In genomic region chr5:58187473-58188286, GRCh38 we compare ENCODE assay signal across 17 cellular contexts.
A peak's percentile ranks its signal among the peaks of the same experiment; 100 is the strongest.
DNase-seq lines count a peak whose midpoint lies in the region; ATAC-seq, FAIRE-seq and TF ChIP-seq lines count a peak whose summit lies in the region.
"Had no signal": no experiment of that assay in that cellular context is flagged by ENCODE, and none has a peak within 500 bp of the region (broad histone marks: within the 10 kb centered on the region; RNA-seq: fewer than 3 reads in every experiment).

No MANE protein-coding gene starts in this region.

- H3K79me2 ChIP-seq in PC-9 (ENCODE audit: low read depth) (no peaks in the 10 kb centered on the region), fibroblast of lung (ENCODE audit: control insufficient read depth, insufficient read depth, low read length) (no peaks in the 10 kb centered on the region), neural cell (replicated peaks; ENCODE audit: insufficient read depth, low read length) (no peaks in the 10 kb centered on the region)

- H3K9ac ChIP-seq in fibroblast of lung (ENCODE audit: insufficient read depth, low read length) (no peak overlapping the region), neural cell (ENCODE audit: low read length) (no peak overlapping the region)

- H3K27me3 ChIP-seq in PC-9 (ENCODE audit: insufficient read depth, low read depth) = no peaks in the 10 kb centered on the region
- H3K27me3 ChIP-seq in fibroblast of lung (ENCODE audit: control insufficient read depth, insufficient read depth, low read length) = no peaks in the 10 kb centered on the region
- no peaks in the 10 kb centered on the region for H3K27me3 ChIP-seq in neural cell (ENCODE audit: insufficient read depth, low read depth, low read length)
- H3K27me3 ChIP-seq in lower lobe of right lung (ENCODE audit: low read depth) = no peaks in the 10 kb centered on the region
- H3K27me3 ChIP-seq in BE2C = no peaks in the 10 kb centered on the region
- H3K27me3 ChIP-seq: neutrophil, thyroid gland had no signal

- TF ChIP-seq CTCF in A549 (IDR thresholded peaks at IDR 0.05) (no peak), PC-9 (conservative IDR thresholded peaks at IDR 0.05) (no peak), fibroblast of lung (conservative IDR thresholded peaks at IDR 0.05 in 1 of 2, IDR thresholded peaks at IDR 0.05 in 1 of 2; ENCODE audit: low read depth in 1 of 2, low read length in 2 of 2) (no peak), neural cell (IDR thresholded peaks at IDR 0.05; ENCODE audit: poor library complexity, severe bottlenecking) (no peak), lower lobe of right lung (IDR thresholded peaks at IDR 0.05) (no peak), BE2C (IDR thresholded peaks at IDR 0.05; ENCODE audit: low read depth, low read length) (no peak)

- FAIRE-seq in A549 (lab: Jason Lieb, UNC) = peak; percentile 84

- no peaks in the 10 kb centered on the region for H4K20me1 ChIP-seq in PC-9 (ENCODE audit: insufficient read depth)
- H4K20me1 ChIP-seq in fibroblast of lung (ENCODE audit: control insufficient read depth, extremely low read depth, insufficient read depth, low read length) = no peaks in the 10 kb centered on the region
- H4K20me1 ChIP-seq in neural cell (ENCODE audit: insufficient read depth) = no peaks in the 10 kb centered on the region

- peaks cover 91% of the 10 kb centered on the region for H3K4me1 ChIP-seq in A549
- H3K4me1 ChIP-seq in PC-9 (replicated peaks; ENCODE audit: insufficient read depth) = peaks cover 80% of the 10 kb centered on the region
- H3K4me1 ChIP-seq in fibroblast of lung (ENCODE audit: control insufficient read depth, extremely low read depth, insufficient read depth, low read length) = peaks cover 9% of the 10 kb centered on the region
- no peaks in the 10 kb centered on the region for H3K4me1 ChIP-seq in lower lobe of right lung
- H3K4me1 ChIP-seq in BE2C = peaks cover 9% of the 10 kb centered on the region

- H2AFZ ChIP-seq in PC-9 (0 out of 2 replicates have a peak overlapping the region, but pooled peaks have one; percentile 14), fibroblast of lung (ENCODE audit: low read length) (no peak overlapping the region), neural cell (ENCODE audit: low read depth, low read length) (no peak overlapping the region)

- H3F3A ChIP-seq in PC-9 (ENCODE audit: insufficient read depth, low read depth) (peaks cover 28% of the 10 kb centered on the region), neural cell (ENCODE audit: insufficient read depth, low read length, poor library complexity, severe bottlenecking) (no peaks in the 10 kb centered on the region)

- no peak for TF ChIP-seq EP300 in A549 (IDR thresholded peaks at IDR 0.05)
- TF ChIP-seq EP300 in neural cell (conservative IDR thresholded peaks at IDR 0.05; ENCODE audit: poor library complexity, severe bottlenecking) = no peak

- POLR2A ChIA-PET in A549 (lab: Yijun Ruan, JAX) = interaction anchor here (0.9 to 3.8 kb wide), 9 partner anchors 54 to 408 kb away, joined by 3 to 58 read pairs (median 6); partner anchors contain the start of gene PLK2
- POLR2A ChIA-PET in PC-9 (lab: Charles Lee; ENCODE audit: unreplicated experiment) = interaction anchor here (0.5 to 2.6 kb wide), 14 partner anchors 11 to 605 kb away, joined by 3 to 43 read pairs (median 6); no protein-coding TSS in a partner anchor

- no peak overlapping the region for H3K4me3 ChIP-seq in A549
- peak overlapping the region; percentile 1; the same call in 1 of the 2 replicates for H3K4me3 ChIP-seq in PC-9
- no peak overlapping the region for H3K4me3 ChIP-seq in fibroblast of lung (replicated peaks in 1 of 4; ENCODE audit: control extremely low read depth in 1 of 4, insufficient read depth in 1 of 4, low read depth in 3 of 4, low read length in 4 of 4)
- H3K4me3 ChIP-seq in neural cell (ENCODE audit: low read length) = no peak overlapping the region
- no peak overlapping the region for H3K4me3 ChIP-seq in lower lobe of right lung
- H3K4me3 ChIP-seq in BE2C (ENCODE audit: low read depth, low read length) = no peak overlapping the region
- H3K4me3 ChIP-seq: thyroid gland had no signal

- CTCF ChIA-PET in A549 (lab: Yijun Ruan, JAX) (interaction anchor here (0.7 to 2.9 kb wide), 20 partner anchors 13 to 884 kb away, joined by 3 to 25 read pairs (median 5); partner anchors contain the start of gene PLK2), PC-9 (lab: Charles Lee) (interaction anchor here (0.6 to 2.0 kb wide), 5 partner anchors 14 to 408 kb away, joined by 3 to 7 read pairs (median 3); no protein-coding TSS in a partner anchor)

- intact Hi-C loops in PC-9 (cut with micrococcal nuclease; ENCODE audit: unreplicated experiment) (loop anchor here (1.0 to 5.0 kb wide), 15 partner anchors 52 to 889 kb away; no protein-coding TSS in a partner anchor), lower lobe of right lung (cut with DNase I) (no loop called here)

- H3K27ac ChIP-seq in A549 = peak overlapping the region; percentile 91 to 97
- peak overlapping the region; percentile 94 for H3K27ac ChIP-seq in PC-9
- no peak overlapping the region for H3K27ac ChIP-seq in fibroblast of lung (ENCODE audit: insufficient read depth, low read length)
- peak overlapping the region; percentile 33 for H3K27ac ChIP-seq in neural cell (ENCODE audit: low read length)
- no peak overlapping the region for H3K27ac ChIP-seq in lower lobe of right lung
- H3K27ac ChIP-seq: neutrophil had no signal

- H3K4me2 ChIP-seq in A549 = peak overlapping the region; percentile 69
- H3K4me2 ChIP-seq in PC-9 = peak overlapping the region; percentile 57
- H3K4me2 ChIP-seq in fibroblast of lung (ENCODE audit: extremely low read depth, insufficient read depth, low read length) = peak overlapping the region; percentile 65
- no peak overlapping the region for H3K4me2 ChIP-seq in neural cell (ENCODE audit: low read length)

- H3K9me2 ChIP-seq in PC-9 (ENCODE audit: insufficient read depth) (no peaks in the 10 kb centered on the region), neural cell (ENCODE audit: insufficient read depth, low read length) (no peaks in the 10 kb centered on the region)

- 3% methylated on average over 2 of the region's 2 CpGs for WGBS in A549 (ENCODE audit: missing lambda C conversion rate)

- DNase-seq in A549 (ENCODE audit: low read depth in 1 of 2, low spot score in 1 of 2) = peak in 1 of 2 experiments; percentile 52
- peak in 1 of 2 experiments; percentile 41 for DNase-seq in PC-9
- DNase-seq in fibroblast of lung (ENCODE audit: low read depth in 2 of 2) = no peak
- DNase-seq in lower lobe of right lung = no peak
- no peak for DNase-seq in BE2C
- DNase-seq in T-helper 9 cell = no peak
- no peak for DNase-seq in dedifferentiated amniotic fluid mesenchymal stem cell (ENCODE audit: extremely low spot score)
- DNase-seq: activated CD4-positive, alpha-beta T cell treated with anti-CD3 and anti-CD28 coated beads for 48 hours; effector memory CD8-positive, alpha-beta T cell; NCI-H187 treated with DMSO at 0.1 percent for 48 hours; SHP77; stimulated activated CD4-positive, alpha-beta T cell treated with anti-CD3 and anti-CD28 coated beads, Interleukin-4, amount 100 ng/mL, for 24 hours; stimulated activated naive CD8-positive, alpha-beta T cell treated with anti-CD3 and anti-CD28 coated beads, Interleukin-15, Interleukin-2, amounts not matched to agents 100 U/mL and 50 U/mL, for 24 hours had no signal

- ATAC-seq in A549 (peak; percentile 51 to 66; a peak in 5 of 6 replicates), lower lobe of right lung (no peak)
- ATAC-seq: activated naive CD4-positive, alpha-beta T cell treated with anti-CD3 and anti-CD28 coated beads, Interleukin-2, amount 50 U/mL, for 72 hours; effector memory CD8-positive, alpha-beta T cell; stimulated activated naive CD8-positive, alpha-beta T cell treated with anti-CD3 and anti-CD28 coated beads, Interleukin-15, Interleukin-2, amounts not matched to agents 100 U/mL and 50 U/mL, for 24 hours had no signal

- peaks cover 13% of the 10 kb centered on the region; the same call in 1 of the 2 replicates for H3K36me3 ChIP-seq in PC-9 (ENCODE audit: low read depth)
- no peaks in the 10 kb centered on the region for H3K36me3 ChIP-seq in fibroblast of lung (ENCODE audit: control insufficient read depth, insufficient read depth, low read length)
- no peaks in the 10 kb centered on the region for H3K36me3 ChIP-seq in neural cell (ENCODE audit: insufficient read depth, low read length)
- H3K36me3 ChIP-seq in lower lobe of right lung = no peaks in the 10 kb centered on the region
- no peaks in the 10 kb centered on the region for H3K36me3 ChIP-seq in BE2C
- H3K36me3 ChIP-seq: neutrophil, thyroid gland had no signal

- TSS peak; percentile 85 for BruUV-seq in PC-9 (replicated peaks; lab: Mats Ljungman, UMichigan)

- TF ChIP-seq RAD21 in A549 (conservative IDR thresholded peaks at IDR 0.05 in 1 of 2, IDR thresholded peaks at IDR 0.05 in 1 of 2) (no peak), neural cell (conservative IDR thresholded peaks at IDR 0.05) (no peak)

- TF ChIP-seq POLR2A in A549 (IDR thresholded peaks at IDR 0.05; ENCODE audit: low read length) = no peak

- H3K9me3 ChIP-seq in A549 = no peaks in the 10 kb centered on the region
- peaks cover 16% of the 10 kb centered on the region for H3K9me3 ChIP-seq in PC-9 (ENCODE audit: insufficient read depth, low read depth)
- H3K9me3 ChIP-seq in fibroblast of lung (ENCODE audit: control insufficient read depth, insufficient read depth, low read depth, low read length) = no peaks in the 10 kb centered on the region
- H3K9me3 ChIP-seq in neural cell (ENCODE audit: low read length) = no peaks in the 10 kb centered on the region
- no peaks in the 10 kb centered on the region for H3K9me3 ChIP-seq in lower lobe of right lung
- no peaks in the 10 kb centered on the region for H3K9me3 ChIP-seq in BE2C
- H3K9me3 ChIP-seq: neutrophil, thyroid gland had no signal

TF ChIP-seq in A549, 52 proteins besides CTCF, POLR2A, EP300 and RAD21:
- TF ChIP-seq ZSCAN20 (CRISPR knock-in tag; IDR thresholded peaks at IDR 0.05) (no peak), GATA3 (IDR thresholded peaks at IDR 0.05; ENCODE audit: borderline replicate concordance) (peak; percentile 37; the same call in 1 of the 2 replicates), HOXB5 (CRISPR knock-in tag; IDR thresholded peaks at IDR 0.05) (peak; percentile 16; the same call in 1 of the 2 replicates), HOXB13 (CRISPR knock-in tag; IDR thresholded peaks at IDR 0.05; ENCODE audit: low read depth) (0 out of 2 replicates have a peak, but pooled peaks have one; percentile 28), JUN (IDR thresholded peaks at IDR 0.05) (no peak)
TF ChIP-seq in A549: peak in this region for 3.

TF ChIP-seq in neural cell, 6 proteins besides CTCF, POLR2A, EP300 and RAD21:
- no peak for TF ChIP-seq EZH2 (IDR thresholded peaks at IDR 0.05; ENCODE audit: borderline replicate concordance, insufficient read depth, low read length, poor library complexity, severe bottlenecking)
- peak; percentile 19 for TF ChIP-seq SMC3 (conservative IDR thresholded peaks at IDR 0.05; ENCODE audit: poor library complexity)

Comparison
In these comparisons a context has a peak if more than half of its experiments do, and no peak if none do; other contexts are left out.
1. ATAC-seq: peak in A549 (2 of 2); none in lower lobe of right lung (0 of 2).
2. H3K27ac ChIP-seq: peak in A549 (2 of 2), PC-9 (single experiment) and neural cell (single experiment); none in fibroblast of lung (single experiment) and lower lobe of right lung (single experiment).